ENCODE assay signal across 17 cellular contexts in genomic region chr2:176383100-176383499, GRCh38.
"Had no signal": no experiment of that assay in that cellular context is flagged by ENCODE, and none has a peak within 500 bp of the region (broad histone marks: within the 10 kb centered on the region; RNA-seq: fewer than 3 reads in every experiment).

No MANE protein-coding gene starts in this region.

- ATAC-seq: foreskin keratinocyte, gastroesophageal sphincter, heart left ventricle, left cardiac atrium, left lung, left ventricle myocardium superior, lower lobe of right lung, mucosa of descending colon had no signal

- H3K4me1 ChIP-seq: esophagus muscularis mucosa, foreskin keratinocyte, gastroesophageal sphincter, heart left ventricle, left lung, lower lobe of right lung had no signal

- DNase-seq: dermis blood vessel endothelial cell; dorsolateral prefrontal cortex; effector CD4-positive, alpha-beta T cell; effector memory CD4-positive, alpha-beta T cell; foreskin keratinocyte; heart left ventricle; hippocampal formation; left cardiac atrium; left lung; left ventricle myocardium superior; lower lobe of right lung; mesenchymal stem cell; mucosa of descending colon; naive B cell had no signal

- H3K4me3 ChIP-seq: coronary artery, dorsolateral prefrontal cortex, esophagus muscularis mucosa, gastroesophageal sphincter, heart left ventricle, left lung, lower lobe of right lung, mucosa of descending colon had no signal

- H3K27ac ChIP-seq: coronary artery, dorsolateral prefrontal cortex, esophagus muscularis mucosa, foreskin keratinocyte, gastroesophageal sphincter, heart left ventricle, left lung, lower lobe of right lung had no signal

- H3K36me3 ChIP-seq: esophagus muscularis mucosa, gastroesophageal sphincter, heart left ventricle, left lung, lower lobe of right lung had no signal

- H3K27me3 ChIP-seq: dorsolateral prefrontal cortex, esophagus muscularis mucosa, gastroesophageal sphincter, heart left ventricle, left lung had no signal
